ENCODE assay signal across 1 cellular context in the genomic region with DNA sequence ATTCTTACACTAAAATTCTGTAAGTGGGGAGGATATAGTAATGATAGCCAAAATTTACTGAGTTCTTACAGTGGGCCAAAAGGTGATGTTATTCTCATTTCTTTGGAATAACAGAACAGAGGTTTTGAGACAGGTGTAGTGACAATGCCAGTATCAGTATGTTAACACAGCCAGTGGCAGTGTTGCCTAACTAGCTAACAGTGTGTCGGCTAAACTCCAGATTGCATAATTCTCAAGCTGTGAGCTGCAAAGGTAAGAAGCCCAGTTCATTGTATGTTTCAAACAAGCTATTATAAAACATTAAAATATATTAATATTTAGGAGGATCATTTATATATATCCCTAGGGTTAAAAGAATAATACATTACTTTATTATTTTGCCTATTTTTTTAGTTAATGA.
TF ChIP-seq lines count a peak whose summit lies in the region.

No MANE protein-coding gene starts in this region.

TF ChIP-seq in GM23338, 12 proteins besides CTCF, POLR2A, EP300 and RAD21 (continued from another document):
- TF ChIP-seq, protein P1, sequence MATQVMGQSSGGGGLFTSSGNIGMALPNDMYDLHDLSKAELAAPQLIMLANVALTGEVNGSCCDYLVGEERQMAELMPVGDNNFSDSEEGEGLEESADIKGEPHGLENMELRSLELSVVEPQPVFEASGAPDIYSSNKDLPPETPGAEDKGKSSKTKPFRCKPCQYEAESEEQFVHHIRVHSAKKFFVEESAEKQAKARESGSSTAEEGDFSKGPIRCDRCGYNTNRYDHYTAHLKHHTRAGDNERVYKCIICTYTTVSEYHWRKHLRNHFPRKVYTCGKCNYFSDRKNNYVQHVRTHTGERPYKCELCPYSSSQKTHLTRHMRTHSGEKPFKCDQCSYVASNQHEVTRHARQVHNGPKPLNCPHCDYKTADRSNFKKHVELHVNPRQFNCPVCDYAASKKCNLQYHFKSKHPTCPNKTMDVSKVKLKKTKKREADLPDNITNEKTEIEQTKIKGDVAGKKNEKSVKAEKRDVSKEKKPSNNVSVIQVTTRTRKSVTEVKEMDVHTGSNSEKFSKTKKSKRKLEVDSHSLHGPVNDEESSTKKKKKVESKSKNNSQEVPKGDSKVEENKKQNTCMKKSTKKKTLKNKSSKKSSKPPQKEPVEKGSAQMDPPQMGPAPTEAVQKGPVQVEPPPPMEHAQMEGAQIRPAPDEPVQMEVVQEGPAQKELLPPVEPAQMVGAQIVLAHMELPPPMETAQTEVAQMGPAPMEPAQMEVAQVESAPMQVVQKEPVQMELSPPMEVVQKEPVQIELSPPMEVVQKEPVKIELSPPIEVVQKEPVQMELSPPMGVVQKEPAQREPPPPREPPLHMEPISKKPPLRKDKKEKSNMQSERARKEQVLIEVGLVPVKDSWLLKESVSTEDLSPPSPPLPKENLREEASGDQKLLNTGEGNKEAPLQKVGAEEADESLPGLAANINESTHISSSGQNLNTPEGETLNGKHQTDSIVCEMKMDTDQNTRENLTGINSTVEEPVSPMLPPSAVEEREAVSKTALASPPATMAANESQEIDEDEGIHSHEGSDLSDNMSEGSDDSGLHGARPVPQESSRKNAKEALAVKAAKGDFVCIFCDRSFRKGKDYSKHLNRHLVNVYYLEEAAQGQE (IDR thresholded peaks at IDR 0.05; ENCODE audit: unreplicated experiment) = no peak
- TF ChIP-seq EZH2phosphoT487 (IDR thresholded peaks at IDR 0.05; ENCODE audit: unreplicated experiment) (no peak), STAT1 (IDR thresholded peaks at IDR 0.05; ENCODE audit: unreplicated experiment) (no peak), CREB1 (CRISPR knock-in tag; IDR thresholded peaks at IDR 0.05; ENCODE audit: low read depth) (no peak), NANOG (IDR thresholded peaks at IDR 0.05; ENCODE audit: borderline replicate concordance) (no peak), ZNF331 (CRISPR knock-in tag; IDR thresholded peaks at IDR 0.05; ENCODE audit: low read depth) (no peak), EZH2 (IDR thresholded peaks at IDR 0.05; ENCODE audit: low read depth, unreplicated experiment) (no peak), POLR2AphosphoS5 (IDR thresholded peaks at IDR 0.05; ENCODE audit: low read depth) (no peak), JUNB (IDR thresholded peaks at IDR 0.05; ENCODE audit: unreplicated experiment) (no peak)
- TF ChIP-seq, protein P2, sequence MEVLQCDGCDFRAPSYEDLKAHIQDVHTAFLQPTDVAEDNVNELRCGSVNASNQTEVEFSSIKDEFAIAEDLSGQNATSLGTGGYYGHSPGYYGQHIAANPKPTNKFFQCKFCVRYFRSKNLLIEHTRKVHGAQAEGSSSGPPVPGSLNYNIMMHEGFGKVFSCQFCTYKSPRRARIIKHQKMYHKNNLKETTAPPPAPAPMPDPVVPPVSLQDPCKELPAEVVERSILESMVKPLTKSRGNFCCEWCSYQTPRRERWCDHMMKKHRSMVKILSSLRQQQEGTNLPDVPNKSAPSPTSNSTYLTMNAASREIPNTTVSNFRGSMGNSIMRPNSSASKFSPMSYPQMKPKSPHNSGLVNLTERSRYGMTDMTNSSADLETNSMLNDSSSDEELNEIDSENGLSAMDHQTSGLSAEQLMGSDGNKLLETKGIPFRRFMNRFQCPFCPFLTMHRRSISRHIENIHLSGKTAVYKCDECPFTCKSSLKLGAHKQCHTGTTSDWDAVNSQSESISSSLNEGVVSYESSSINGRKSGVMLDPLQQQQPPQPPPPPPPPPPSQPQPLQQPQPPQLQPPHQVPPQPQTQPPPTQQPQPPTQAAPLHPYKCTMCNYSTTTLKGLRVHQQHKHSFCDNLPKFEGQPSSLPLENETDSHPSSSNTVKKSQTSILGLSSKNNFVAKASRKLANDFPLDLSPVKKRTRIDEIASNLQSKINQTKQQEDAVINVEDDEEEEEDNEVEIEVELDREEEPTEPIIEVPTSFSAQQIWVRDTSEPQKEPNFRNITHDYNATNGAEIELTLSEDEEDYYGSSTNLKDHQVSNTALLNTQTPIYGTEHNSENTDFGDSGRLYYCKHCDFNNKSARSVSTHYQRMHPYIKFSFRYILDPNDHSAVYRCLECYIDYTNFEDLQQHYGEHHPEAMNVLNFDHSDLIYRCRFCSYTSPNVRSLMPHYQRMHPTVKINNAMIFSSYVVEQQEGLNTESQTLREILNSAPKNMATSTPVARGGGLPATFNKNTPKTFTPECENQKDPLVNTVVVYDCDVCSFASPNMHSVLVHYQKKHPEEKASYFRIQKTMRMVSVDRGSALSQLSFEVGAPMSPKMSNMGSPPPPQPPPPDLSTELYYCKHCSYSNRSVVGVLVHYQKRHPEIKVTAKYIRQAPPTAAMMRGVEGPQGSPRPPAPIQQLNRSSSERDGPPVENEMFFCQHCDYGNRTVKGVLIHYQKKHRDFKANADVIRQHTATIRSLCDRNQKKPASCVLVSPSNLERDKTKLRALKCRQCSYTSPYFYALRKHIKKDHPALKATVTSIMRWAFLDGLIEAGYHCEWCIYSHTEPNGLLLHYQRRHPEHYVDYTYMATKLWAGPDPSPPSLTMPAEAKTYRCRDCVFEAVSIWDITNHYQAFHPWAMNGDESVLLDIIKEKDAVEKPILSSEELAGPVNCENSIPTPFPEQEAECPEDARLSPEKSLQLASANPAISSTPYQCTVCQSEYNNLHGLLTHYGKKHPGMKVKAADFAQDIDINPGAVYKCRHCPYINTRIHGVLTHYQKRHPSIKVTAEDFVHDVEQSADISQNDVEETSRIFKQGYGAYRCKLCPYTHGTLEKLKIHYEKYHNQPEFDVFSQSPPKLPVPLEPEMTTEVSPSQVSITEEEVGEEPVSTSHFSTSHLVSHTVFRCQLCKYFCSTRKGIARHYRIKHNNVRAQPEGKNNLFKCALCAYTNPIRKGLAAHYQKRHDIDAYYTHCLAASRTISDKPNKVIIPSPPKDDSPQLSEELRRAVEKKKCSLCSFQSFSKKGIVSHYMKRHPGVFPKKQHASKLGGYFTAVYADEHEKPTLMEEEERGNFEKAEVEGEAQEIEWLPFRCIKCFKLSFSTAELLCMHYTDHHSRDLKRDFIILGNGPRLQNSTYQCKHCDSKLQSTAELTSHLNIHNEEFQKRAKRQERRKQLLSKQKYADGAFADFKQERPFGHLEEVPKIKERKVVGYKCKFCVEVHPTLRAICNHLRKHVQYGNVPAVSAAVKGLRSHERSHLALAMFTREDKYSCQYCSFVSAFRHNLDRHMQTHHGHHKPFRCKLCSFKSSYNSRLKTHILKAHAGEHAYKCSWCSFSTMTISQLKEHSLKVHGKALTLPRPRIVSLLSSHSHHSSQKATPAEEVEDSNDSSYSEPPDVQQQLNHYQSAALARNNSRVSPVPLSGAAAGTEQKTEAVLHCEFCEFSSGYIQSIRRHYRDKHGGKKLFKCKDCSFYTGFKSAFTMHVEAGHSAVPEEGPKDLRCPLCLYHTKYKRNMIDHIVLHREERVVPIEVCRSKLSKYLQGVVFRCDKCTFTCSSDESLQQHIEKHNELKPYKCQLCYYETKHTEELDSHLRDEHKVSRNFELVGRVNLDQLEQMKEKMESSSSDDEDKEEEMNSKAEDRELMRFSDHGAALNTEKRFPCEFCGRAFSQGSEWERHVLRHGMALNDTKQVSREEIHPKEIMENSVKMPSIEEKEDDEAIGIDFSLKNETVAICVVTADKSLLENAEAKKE (CRISPR knock-in tag; IDR thresholded peaks at IDR 0.05) = no peak
- TF ChIP-seq, protein P3, sequence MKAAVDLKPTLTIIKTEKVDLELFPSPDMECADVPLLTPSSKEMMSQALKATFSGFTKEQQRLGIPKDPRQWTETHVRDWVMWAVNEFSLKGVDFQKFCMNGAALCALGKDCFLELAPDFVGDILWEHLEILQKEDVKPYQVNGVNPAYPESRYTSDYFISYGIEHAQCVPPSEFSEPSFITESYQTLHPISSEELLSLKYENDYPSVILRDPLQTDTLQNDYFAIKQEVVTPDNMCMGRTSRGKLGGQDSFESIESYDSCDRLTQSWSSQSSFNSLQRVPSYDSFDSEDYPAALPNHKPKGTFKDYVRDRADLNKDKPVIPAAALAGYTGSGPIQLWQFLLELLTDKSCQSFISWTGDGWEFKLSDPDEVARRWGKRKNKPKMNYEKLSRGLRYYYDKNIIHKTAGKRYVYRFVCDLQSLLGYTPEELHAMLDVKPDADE (IDR thresholded peaks at IDR 0.05) = no peak
